In genomic region chr2:235078914-235079472, GRCh38 we compare ENCODE assay signal across 1 cellular context.
TF ChIP-seq lines count a peak whose summit lies in the region.

No MANE protein-coding gene starts in this region.

TF ChIP-seq in HepG2, 621 proteins besides CTCF, POLR2A, EP300 and RAD21 (continued from another document and continues in another):
- TF ChIP-seq TIGD3 (CRISPR knock-in tag; IDR thresholded peaks at IDR 0.05; ENCODE audit: borderline replicate concordance), result no peak
- TF ChIP-seq PAWR (CRISPR knock-in tag; IDR thresholded peaks at IDR 0.05; ENCODE audit: borderline replicate concordance), result no peak
- TF ChIP-seq FOXP4 (CRISPR knock-in tag; IDR thresholded peaks at IDR 0.05), result no peak
- TF ChIP-seq ZNF446 (CRISPR knock-in tag; IDR thresholded peaks at IDR 0.05), result no peak
- no peak for TF ChIP-seq CENPX (CRISPR knock-in tag; IDR thresholded peaks at IDR 0.05)
- TF ChIP-seq CHD4 (IDR thresholded peaks at IDR 0.05; ENCODE audit: borderline replicate concordance, low read length), result no peak
- TF ChIP-seq ZNF282 (IDR thresholded peaks at IDR 0.05; ENCODE audit: partially characterized antibody), result peak; percentile 97
- TF ChIP-seq NFE2L2 (IDR thresholded peaks at IDR 0.05; ENCODE audit: low read length), result no peak
- no peak for TF ChIP-seq ZNF333 (CRISPR knock-in tag; IDR thresholded peaks at IDR 0.05; ENCODE audit: borderline replicate concordance)
- no peak for TF ChIP-seq TEAD3 (CRISPR knock-in tag; optimal IDR thresholded peaks at IDR 0.05; ENCODE audit: borderline replicate concordance)
- no peak for TF ChIP-seq ZNF17 (CRISPR knock-in tag; IDR thresholded peaks at IDR 0.05)
- no peak for TF ChIP-seq ZNF3 (CRISPR knock-in tag; IDR thresholded peaks at IDR 0.05)
- no peak for TF ChIP-seq MBNL3 (CRISPR knock-in tag; conservative IDR thresholded peaks at IDR 0.05)
- TF ChIP-seq ARNT (IDR thresholded peaks at IDR 0.05), result peak; percentile 98; the same call in 1 of the 2 replicates
- TF ChIP-seq TOPORS (CRISPR knock-in tag; IDR thresholded peaks at IDR 0.05), result no peak
- peak; percentile 83 for TF ChIP-seq SP1 (IDR thresholded peaks at IDR 0.05)
- TF ChIP-seq SP1 (CRISPR knock-in tag; IDR thresholded peaks at IDR 0.05), result no peak
- no peak for TF ChIP-seq RARA (CRISPR knock-in tag; IDR thresholded peaks at IDR 0.05)
- TF ChIP-seq ZFP82 (CRISPR knock-in tag; IDR thresholded peaks at IDR 0.05; ENCODE audit: borderline replicate concordance), result no peak
- no peak for TF ChIP-seq RARG (CRISPR knock-in tag; IDR thresholded peaks at IDR 0.05; ENCODE audit: low read depth)
- TF ChIP-seq ZNF879 (CRISPR knock-in tag; IDR thresholded peaks at IDR 0.05), result no peak
- TF ChIP-seq DNMT3B (CRISPR knock-in tag; conservative IDR thresholded peaks at IDR 0.05), result no peak
- no peak for TF ChIP-seq FOXC1 (CRISPR knock-in tag; IDR thresholded peaks at IDR 0.05; ENCODE audit: borderline replicate concordance)
- TF ChIP-seq ZNF660 (CRISPR knock-in tag; IDR thresholded peaks at IDR 0.05; ENCODE audit: borderline replicate concordance, low read depth), result no peak
- TF ChIP-seq SMAD3 (CRISPR knock-in tag; IDR thresholded peaks at IDR 0.05), result no peak
- TF ChIP-seq RFXAP (CRISPR knock-in tag; IDR thresholded peaks at IDR 0.05; ENCODE audit: borderline replicate concordance), result no peak
- TF ChIP-seq GFI1 (CRISPR knock-in tag; IDR thresholded peaks at IDR 0.05; ENCODE audit: borderline replicate concordance), result no peak
- TF ChIP-seq HNF4G (IDR thresholded peaks at IDR 0.05; ENCODE audit: borderline replicate concordance, low read depth, low read length), result no peak
- no peak for TF ChIP-seq HNF4G (CRISPR knock-in tag; IDR thresholded peaks at IDR 0.05; ENCODE audit: borderline replicate concordance, low read depth)
- no peak for TF ChIP-seq JUN (CRISPR knock-in tag; IDR thresholded peaks at IDR 0.05)
- no peak for TF ChIP-seq SNAPC2 (CRISPR knock-in tag; IDR thresholded peaks at IDR 0.05)
- TF ChIP-seq ZSCAN20 (CRISPR knock-in tag; IDR thresholded peaks at IDR 0.05; ENCODE audit: borderline replicate concordance), result no peak
- TF ChIP-seq SOX6 (IDR thresholded peaks at IDR 0.05), result peak; percentile 97
- TF ChIP-seq SOX6 (CRISPR knock-in tag; IDR thresholded peaks at IDR 0.05), result no peak
- TF ChIP-seq SP4 (CRISPR knock-in tag; IDR thresholded peaks at IDR 0.05), result no peak
- TF ChIP-seq, protein P1, sequence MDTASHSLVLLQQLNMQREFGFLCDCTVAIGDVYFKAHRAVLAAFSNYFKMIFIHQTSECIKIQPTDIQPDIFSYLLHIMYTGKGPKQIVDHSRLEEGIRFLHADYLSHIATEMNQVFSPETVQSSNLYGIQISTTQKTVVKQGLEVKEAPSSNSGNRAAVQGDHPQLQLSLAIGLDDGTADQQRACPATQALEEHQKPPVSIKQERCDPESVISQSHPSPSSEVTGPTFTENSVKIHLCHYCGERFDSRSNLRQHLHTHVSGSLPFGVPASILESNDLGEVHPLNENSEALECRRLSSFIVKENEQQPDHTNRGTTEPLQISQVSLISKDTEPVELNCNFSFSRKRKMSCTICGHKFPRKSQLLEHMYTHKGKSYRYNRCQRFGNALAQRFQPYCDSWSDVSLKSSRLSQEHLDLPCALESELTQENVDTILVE (CRISPR knock-in tag; IDR thresholded peaks at IDR 0.05), result no peak
- no peak for TF ChIP-seq ZNF816 (CRISPR knock-in tag; IDR thresholded peaks at IDR 0.05; ENCODE audit: borderline replicate concordance)
- TF ChIP-seq ZNF780A (CRISPR knock-in tag; IDR thresholded peaks at IDR 0.05), result no peak
- TF ChIP-seq ELF3 (CRISPR knock-in tag; IDR thresholded peaks at IDR 0.05), result no peak
- TF ChIP-seq FIP1L1 (IDR thresholded peaks at IDR 0.05; ENCODE audit: borderline replicate concordance, insufficient read depth, low read depth, low read length), result no peak
- TF ChIP-seq FOSL1 (CRISPR knock-in tag; IDR thresholded peaks at IDR 0.05; ENCODE audit: borderline replicate concordance), result no peak
- no peak for TF ChIP-seq GZF1 (CRISPR knock-in tag; IDR thresholded peaks at IDR 0.05)
- TF ChIP-seq GRHL1 (CRISPR knock-in tag; conservative IDR thresholded peaks at IDR 0.05), result no peak
- no peak for TF ChIP-seq DNMT1 (CRISPR knock-in tag; IDR thresholded peaks at IDR 0.05)
- TF ChIP-seq ZNF652 (CRISPR knock-in tag; IDR thresholded peaks at IDR 0.05; ENCODE audit: borderline replicate concordance, low read depth), result no peak
- TF ChIP-seq NR2C2 (CRISPR knock-in tag; IDR thresholded peaks at IDR 0.05; ENCODE audit: borderline replicate concordance), result no peak
- no peak for TF ChIP-seq ATF4 (CRISPR knock-in tag; IDR thresholded peaks at IDR 0.05)
- TF ChIP-seq, protein P2, sequence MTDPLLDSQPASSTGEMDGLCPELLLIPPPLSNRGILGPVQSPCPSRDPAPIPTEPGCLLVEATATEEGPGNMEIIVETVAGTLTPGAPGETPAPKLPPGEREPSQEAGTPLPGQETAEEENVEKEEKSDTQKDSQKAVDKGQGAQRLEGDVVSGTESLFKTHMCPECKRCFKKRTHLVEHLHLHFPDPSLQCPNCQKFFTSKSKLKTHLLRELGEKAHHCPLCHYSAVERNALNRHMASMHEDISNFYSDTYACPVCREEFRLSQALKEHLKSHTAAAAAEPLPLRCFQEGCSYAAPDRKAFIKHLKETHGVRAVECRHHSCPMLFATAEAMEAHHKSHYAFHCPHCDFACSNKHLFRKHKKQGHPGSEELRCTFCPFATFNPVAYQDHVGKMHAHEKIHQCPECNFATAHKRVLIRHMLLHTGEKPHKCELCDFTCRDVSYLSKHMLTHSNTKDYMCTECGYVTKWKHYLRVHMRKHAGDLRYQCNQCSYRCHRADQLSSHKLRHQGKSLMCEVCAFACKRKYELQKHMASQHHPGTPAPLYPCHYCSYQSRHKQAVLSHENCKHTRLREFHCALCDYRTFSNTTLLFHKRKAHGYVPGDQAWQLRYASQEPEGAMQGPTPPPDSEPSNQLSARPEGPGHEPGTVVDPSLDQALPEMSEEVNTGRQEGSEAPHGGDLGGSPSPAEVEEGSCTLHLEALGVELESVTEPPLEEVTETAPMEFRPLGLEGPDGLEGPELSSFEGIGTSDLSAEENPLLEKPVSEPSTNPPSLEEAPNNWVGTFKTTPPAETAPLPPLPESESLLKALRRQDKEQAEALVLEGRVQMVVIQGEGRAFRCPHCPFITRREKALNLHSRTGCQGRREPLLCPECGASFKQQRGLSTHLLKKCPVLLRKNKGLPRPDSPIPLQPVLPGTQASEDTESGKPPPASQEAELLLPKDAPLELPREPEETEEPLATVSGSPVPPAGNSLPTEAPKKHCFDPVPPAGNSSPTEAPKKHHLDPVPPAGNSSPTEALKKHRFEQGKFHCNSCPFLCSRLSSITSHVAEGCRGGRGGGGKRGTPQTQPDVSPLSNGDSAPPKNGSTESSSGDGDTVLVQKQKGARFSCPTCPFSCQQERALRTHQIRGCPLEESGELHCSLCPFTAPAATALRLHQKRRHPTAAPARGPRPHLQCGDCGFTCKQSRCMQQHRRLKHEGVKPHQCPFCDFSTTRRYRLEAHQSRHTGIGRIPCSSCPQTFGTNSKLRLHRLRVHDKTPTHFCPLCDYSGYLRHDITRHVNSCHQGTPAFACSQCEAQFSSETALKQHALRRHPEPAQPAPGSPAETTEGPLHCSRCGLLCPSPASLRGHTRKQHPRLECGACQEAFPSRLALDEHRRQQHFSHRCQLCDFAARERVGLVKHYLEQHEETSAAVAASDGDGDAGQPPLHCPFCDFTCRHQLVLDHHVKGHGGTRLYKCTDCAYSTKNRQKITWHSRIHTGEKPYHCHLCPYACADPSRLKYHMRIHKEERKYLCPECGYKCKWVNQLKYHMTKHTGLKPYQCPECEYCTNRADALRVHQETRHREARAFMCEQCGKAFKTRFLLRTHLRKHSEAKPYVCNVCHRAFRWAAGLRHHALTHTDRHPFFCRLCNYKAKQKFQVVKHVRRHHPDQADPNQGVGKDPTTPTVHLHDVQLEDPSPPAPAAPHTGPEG (CRISPR knock-in tag; IDR thresholded peaks at IDR 0.05), result no peak
- TF ChIP-seq MTA1 (CRISPR knock-in tag; IDR thresholded peaks at IDR 0.05; ENCODE audit: borderline replicate concordance), result no peak
- 0 out of 2 replicates have a peak, but pooled peaks have one; percentile 33 for TF ChIP-seq FOXP1 (IDR thresholded peaks at IDR 0.05)
- no peak for TF ChIP-seq FOXP1 (CRISPR knock-in tag; IDR thresholded peaks at IDR 0.05)
- TF ChIP-seq ZBTB2 (CRISPR knock-in tag; IDR thresholded peaks at IDR 0.05; ENCODE audit: low read depth), result no peak
- TF ChIP-seq ARID5B (CRISPR knock-in tag; IDR thresholded peaks at IDR 0.05), result no peak
- TF ChIP-seq RCOR2 (CRISPR knock-in tag; IDR thresholded peaks at IDR 0.05), result no peak
